In the genomic region with DNA sequence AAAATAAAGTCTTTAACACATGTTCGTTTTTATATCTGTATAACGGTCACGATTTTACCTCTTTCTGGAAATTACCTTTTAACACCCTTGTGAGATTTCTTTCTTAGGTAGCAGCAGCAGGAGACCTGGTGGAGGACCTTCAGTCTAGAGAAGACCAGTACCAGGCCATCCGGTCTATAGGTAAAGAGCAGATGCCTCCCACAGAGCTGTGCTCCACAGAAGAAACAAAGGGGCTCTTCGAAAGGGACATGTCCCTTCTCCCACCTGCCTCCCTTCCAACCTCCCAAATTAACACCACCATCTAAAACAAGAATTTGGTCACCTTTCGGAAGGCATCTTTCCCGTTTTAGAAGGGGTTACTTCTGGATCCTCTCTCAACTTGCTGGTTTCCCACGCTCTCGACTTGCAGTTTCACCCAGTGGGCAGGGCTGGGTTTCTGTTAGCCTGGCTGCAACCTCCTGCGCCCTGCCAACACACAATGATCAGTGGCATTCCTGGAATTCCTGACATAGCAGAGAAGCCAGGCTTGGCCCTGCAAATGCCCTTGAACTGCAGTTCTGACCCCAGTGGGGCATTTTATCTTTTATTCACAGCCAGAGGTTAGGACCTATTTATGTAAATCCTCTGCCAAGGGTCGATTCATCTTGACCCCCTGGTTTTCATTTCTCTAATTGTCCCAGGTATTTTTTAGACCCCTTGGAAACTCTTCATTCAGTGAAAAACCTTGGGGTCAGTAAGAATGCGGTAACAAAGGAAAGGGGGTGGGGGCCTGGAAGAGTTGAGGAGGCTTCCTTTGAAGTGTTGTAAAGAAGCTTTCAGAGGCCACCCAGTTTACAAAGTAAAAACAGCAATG, we compare ENCODE assay signal across 8 cellular contexts.
DNase-seq lines count a peak whose midpoint lies in the region; ATAC-seq and TF ChIP-seq lines count a peak whose summit lies in the region.

No MANE protein-coding gene starts in this region.

- 30 to 41% methylated on average over 9 to 12 of the region's 12 CpGs for WGBS in esophagus squamous epithelium, 2 donors

- no peaks in the 10 kb centered on the region for H3K27me3 ChIP-seq in esophagus squamous epithelium

- in situ Hi-C loops in Caki2 (cut with HindIII; ENCODE audit: low pct_unique_long_range_greater_than_20kb, low sequenced_read_pairs), result no loop called here

- intact Hi-C loops in esophagus squamous epithelium (cut with DNase I), result no loop called here

- no peaks in the 10 kb centered on the region for H3K36me3 ChIP-seq in esophagus squamous epithelium

- no peaks in the 10 kb centered on the region for H3K9me3 ChIP-seq in esophagus squamous epithelium

- H3K27ac ChIP-seq in esophagus squamous epithelium, result peak overlapping the region; percentile 53 to 81 (median 80)

- peaks cover 0 to 39% (median 0%) of the 10 kb centered on the region in 3 donors for H3K4me1 ChIP-seq in esophagus squamous epithelium

- ATAC-seq in GM21526 (IDR thresholded peaks at IDR 0.05; ENCODE audit: low FRiP score, unreplicated experiment) (no peak), HG03432 (IDR thresholded peaks at IDR 0.05; ENCODE audit: unreplicated experiment) (no peak), GM19395 (IDR thresholded peaks at IDR 0.05; ENCODE audit: unreplicated experiment) (no peak)

- TF ChIP-seq POLR2A in esophagus squamous epithelium (IDR thresholded peaks at IDR 0.05), result no peak

- no peak for TF ChIP-seq CTCF in esophagus squamous epithelium (IDR thresholded peaks at IDR 0.05)

- peak overlapping the region in 3 of 4 donors; percentile 20 to 28 (median 20) for H3K4me3 ChIP-seq in esophagus squamous epithelium

- DNase-seq in Caki2 (ENCODE audit: low read depth), result peak; percentile 85
- peak; percentile 86 for DNase-seq in RPMI7951 (ENCODE audit: low read depth)
- DNase-seq in esophagus squamous epithelium (lab: John Stamatoyannopoulos, UW), result no peak
- DNase-seq in myocyte (ENCODE audit: low read depth), result peak; percentile 80
- DNase-seq in HUDEP-2 (lab: John Stamatoyannopoulos, UW; ENCODE audit: unreplicated experiment in 76 of 76), result no peak

Comparison
In these comparisons a context has a peak if more than half of its experiments do, and no peak if none do; other contexts are left out.
1. DNase-seq: peak in Caki2 (single experiment), RPMI7951 (single experiment) and myocyte (single experiment); none in esophagus squamous epithelium (single experiment) and HUDEP-2 (0 of 76).